9 cellular contexts compared by ENCODE assay signal in the genomic region with DNA sequence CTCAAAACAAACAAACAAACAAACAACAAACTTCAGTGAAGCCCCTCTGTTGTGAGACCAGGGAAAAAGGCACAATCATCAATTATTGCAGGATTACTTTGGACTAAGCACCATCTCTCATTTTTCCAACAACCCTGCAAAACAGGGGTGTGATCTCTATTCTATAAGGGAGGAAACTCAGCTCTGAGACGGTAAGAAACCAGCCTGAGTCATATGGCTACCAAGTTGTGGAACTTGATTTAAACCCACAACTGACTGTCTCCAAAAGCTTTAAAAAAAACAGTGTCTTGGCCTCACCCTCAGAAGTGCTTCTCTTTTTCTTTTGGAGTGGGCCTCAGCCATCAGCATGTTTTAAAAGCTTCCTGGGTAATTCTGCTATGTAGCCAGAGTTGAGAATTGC. TPM values are rescaled to one million over a fixed set of nuclear protein-coding genes. Genes with fewer than 3 reads are reported as not detected.
DNase-seq lines count a peak whose midpoint lies in the region; ATAC-seq, FAIRE-seq and TF ChIP-seq lines count a peak whose summit lies in the region.
"Had no signal": no experiment of that assay in that cellular context is flagged by ENCODE, and none has a peak within 500 bp of the region (broad histone marks: within the 10 kb centered on the region; RNA-seq: fewer than 3 reads in every experiment).

No MANE protein-coding gene starts in this region.

- H3K27me3 ChIP-seq in bronchial epithelial cell (ENCODE audit: control insufficient read depth, insufficient read depth, low read length): no peaks in the 10 kb centered on the region

- peaks cover 10 to 17% of the 10 kb centered on the region in 2 donors for H3K9me3 Mint-ChIP-seq in stimulated activated naive CD8-positive, alpha-beta T cell treated with anti-CD3 and anti-CD28 coated beads, Interleukin-15, amount 100 ng/mL, for 72 hours

- H3K9me3 ChIP-seq in T-helper 17 cell (ENCODE audit: control insufficient read depth, low read length, poor library complexity, severe bottlenecking): no peaks in the 10 kb centered on the region

- DNase-seq in AG10803 (ENCODE audit: low read depth) (peak; percentile 31), bronchial epithelial cell (ENCODE audit: low read depth) (peak; percentile 70), GF-D8 (lab: John Stamatoyannopoulos, UW) (no peak), T-helper 17 cell (no peak)
- DNase-seq in stimulated activated naive CD8-positive, alpha-beta T cell treated with anti-CD3 and anti-CD28 coated beads, Interleukin-15, amount 100 ng/mL, for 72 hours: peak; percentile 48
- DNase-seq in stimulated activated CD4-positive, alpha-beta T cell treated with anti-CD3 and anti-CD28 coated beads, Interleukin-1b, Interleukin-23, amount 100 ng/mL, for 48 hours: no peak

- no peak for FAIRE-seq in bronchial epithelial cell (lab: Jason Lieb, UNC)
- FAIRE-seq: G401.6 had no signal

- peaks cover 2% of the 10 kb centered on the region for H3K36me3 Mint-ChIP-seq in T-helper 17 cell (ENCODE audit: low read depth)

- peaks cover 84% of the 10 kb centered on the region for H3K4me1 Mint-ChIP-seq in stimulated activated naive CD8-positive, alpha-beta T cell treated with anti-CD3 and anti-CD28 coated beads, Interleukin-15, amount 100 ng/mL, for 72 hours
- H3K4me1 Mint-ChIP-seq in T-helper 17 cell: peaks cover 6% of the 10 kb centered on the region

- H3K27ac Mint-ChIP-seq in stimulated activated naive CD8-positive, alpha-beta T cell treated with anti-CD3 and anti-CD28 coated beads, Interleukin-15, amount 100 ng/mL, for 72 hours: peak overlapping the region in 1 of 2 donors; percentile 34
- no peak overlapping the region for H3K27ac Mint-ChIP-seq in T-helper 17 cell

- peak overlapping the region; percentile 47 to 49 for H3K4me3 Mint-ChIP-seq in stimulated activated naive CD8-positive, alpha-beta T cell treated with anti-CD3 and anti-CD28 coated beads, Interleukin-15, amount 100 ng/mL, for 72 hours
- H3K4me3 Mint-ChIP-seq in T-helper 17 cell: no peak overlapping the region

- no peaks in the 10 kb centered on the region for H3K27me3 Mint-ChIP-seq in stimulated activated naive CD8-positive, alpha-beta T cell treated with anti-CD3 and anti-CD28 coated beads, Interleukin-15, amount 100 ng/mL, for 72 hours
- H3K27me3 Mint-ChIP-seq in T-helper 17 cell: no peaks in the 10 kb centered on the region

- no peak for TF ChIP-seq CTCF in AG10803 (conservative IDR thresholded peaks at IDR 0.05; ENCODE audit: low read length)
- no peak for TF ChIP-seq CTCF in bronchial epithelial cell (IDR thresholded peaks at IDR 0.05; ENCODE audit: insufficient read depth, low read length, severe bottlenecking)

- H3K36me3 ChIP-seq in bronchial epithelial cell (ENCODE audit: control insufficient read depth, insufficient read depth, low read length): no peaks in the 10 kb centered on the region

- ATAC-seq in GM19395 (IDR thresholded peaks at IDR 0.05; ENCODE audit: unreplicated experiment): peak; percentile 94
- ATAC-seq in HG03442 (IDR thresholded peaks at IDR 0.05; ENCODE audit: unreplicated experiment): peak; percentile 94
- peak; percentile 92 for ATAC-seq in stimulated activated naive CD8-positive, alpha-beta T cell treated with anti-CD3 and anti-CD28 coated beads, Interleukin-15, amount 100 ng/mL, for 72 hours
- no peak for ATAC-seq in T-helper 17 cell

- H3K4me3 ChIP-seq in AG10803 (ENCODE audit: low read length): no peak overlapping the region
- H3K4me3 ChIP-seq in bronchial epithelial cell (ENCODE audit: low read depth, low read length): no peak overlapping the region

RNA-seq across cellular contexts. Expression of a gene that starts 49.8 kb away (rescaled TPM):
- total RNA-seq in bronchial epithelial cell (2.9 and 3.5 TPM in 2 replicates), T-helper 17 cell (10 to 100 TPM; 49.3 to 70.0 TPM)

Comparison
In these comparisons a context has a peak if more than half of its experiments do, and no peak if none do; other contexts are left out.
1. DNase-seq: peak in AG10803 (single experiment), bronchial epithelial cell (single experiment) and stimulated activated naive CD8-positive, alpha-beta T cell treated with anti-CD3 and anti-CD28 coated beads, Interleukin-15, amount 100 ng/mL, for 72 hours (2 of 2); none in GF-D8 (single experiment), T-helper 17 cell (0 of 3) and stimulated activated CD4-positive, alpha-beta T cell treated with anti-CD3 and anti-CD28 coated beads, Interleukin-1b, Interleukin-23, amount 100 ng/mL, for 48 hours (single experiment).
2. RNA of a gene that starts 49.8 kb away (total RNA-seq): 49.3 to 70.0 TPM in T-helper 17 cell; 2.9 to 3.5 TPM in bronchial epithelial cell; every median in the first group is over 10 times any median in the second.